Comparison of ENCODE assay signal across 8 cellular contexts in the genomic region with DNA sequence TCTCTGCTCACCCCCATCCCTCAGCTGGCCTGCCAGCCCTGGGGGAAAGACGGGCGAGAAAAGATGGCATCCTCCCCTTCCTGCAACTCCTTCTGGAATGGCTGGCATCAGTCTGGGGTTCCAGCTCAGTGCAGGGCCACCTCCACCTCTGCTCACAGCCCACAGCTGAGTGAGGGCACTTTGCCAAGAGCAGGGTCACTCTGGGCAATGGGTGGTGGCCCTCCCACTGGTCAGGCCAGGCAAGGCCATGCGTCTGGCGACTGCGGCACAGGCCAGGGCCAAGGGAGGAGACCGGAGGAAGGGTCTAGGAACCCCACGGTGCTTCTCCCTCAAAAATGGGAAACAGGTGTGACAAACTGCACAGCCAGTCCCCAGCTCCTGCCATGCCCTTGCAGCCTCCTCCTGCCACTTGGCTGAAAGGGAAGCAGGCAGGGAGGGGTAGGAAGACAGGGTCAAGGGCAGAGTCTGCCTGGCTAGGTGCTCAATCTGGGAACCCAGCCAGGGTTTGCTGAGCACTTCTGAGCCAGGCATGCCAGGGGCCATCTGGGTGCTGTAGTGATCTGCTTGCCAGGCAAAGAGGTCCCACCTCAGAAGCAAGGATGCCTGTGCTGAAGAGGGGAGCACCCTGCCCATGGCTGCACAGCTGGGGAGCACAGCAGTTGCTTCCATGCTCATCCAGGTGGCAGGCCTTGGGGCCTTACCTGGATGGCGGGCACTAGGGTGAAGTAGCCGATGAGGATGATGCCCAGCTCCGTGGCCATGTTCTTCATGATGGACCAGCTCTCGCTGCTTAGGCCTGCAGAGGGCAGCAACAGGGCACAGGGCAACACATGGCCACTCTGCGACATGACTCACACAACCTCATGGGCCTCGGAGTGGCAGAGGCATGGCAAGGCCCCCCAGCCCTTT. TPM values are rescaled to one million over a fixed set of nuclear protein-coding genes. Genes with fewer than 3 reads are reported as not detected.
DNase-seq lines count a peak whose midpoint lies in the region; ATAC-seq and TF ChIP-seq lines count a peak whose summit lies in the region.

No MANE protein-coding gene starts in this region.

- no peak overlapping the region for H3K9ac ChIP-seq in rectal smooth muscle tissue (ENCODE audit: low read length)

- H3K4me1 Mint-ChIP-seq in activated CD4-positive, alpha-beta memory T cell treated with anti-CD3 and anti-CD28 coated beads, Interleukin-2, amount 10 ng/mL, durations not matched to agents 7 days and 5 days = peaks cover 14% of the 10 kb centered on the region
- peaks cover 6% of the 10 kb centered on the region for H3K4me1 Mint-ChIP-seq in glutamatergic neuron (ENCODE audit: low read depth, unreplicated experiment)

- POLR2A ChIA-PET in activated CD4-positive, alpha-beta memory T cell treated with anti-CD3 and anti-CD28 coated beads, Interleukin-2, amount 10 ng/mL, durations not matched to agents 7 days and 5 days (lab: Charles Lee) = interaction anchor here (0.6 to 1.9 kb wide), 7 partner anchors 9 to 474 kb away, joined by 3 to 18 read pairs (median 3); a partner anchor contains a TSS

- no peaks in the 10 kb centered on the region for H3K9me3 Mint-ChIP-seq in activated CD4-positive, alpha-beta memory T cell treated with anti-CD3 and anti-CD28 coated beads, Interleukin-2, amount 10 ng/mL, durations not matched to agents 7 days and 5 days
- H3K9me3 Mint-ChIP-seq in glutamatergic neuron (ENCODE audit: unreplicated experiment) = peaks cover 6% of the 10 kb centered on the region

- TF ChIP-seq CTCF in BE2C (IDR thresholded peaks at IDR 0.05; ENCODE audit: low read depth, low read length) (peak; percentile 16), HFF-Myc (IDR thresholded peaks at IDR 0.05; ENCODE audit: low read depth, low read length, missing control alignments) (peak; percentile 48), fibroblast of pulmonary artery (IDR thresholded peaks at IDR 0.05; ENCODE audit: low read length, missing control alignments) (peak; percentile 31), glutamatergic neuron (IDR thresholded peaks at IDR 0.05; ENCODE audit: partially characterized antibody, unreplicated experiment) (no peak)

- peaks cover 9% of the 10 kb centered on the region for H3K36me3 ChIP-seq in BE2C
- peaks cover 12% of the 10 kb centered on the region for H3K36me3 ChIP-seq in rectal smooth muscle tissue (ENCODE audit: control insufficient read depth, insufficient read depth, low read length)

- H3K27ac ChIP-seq in rectal smooth muscle tissue (ENCODE audit: low read depth, low read length) = peak overlapping the region; percentile 44

- no peaks in the 10 kb centered on the region for H3K27me3 Mint-ChIP-seq in activated CD4-positive, alpha-beta memory T cell treated with anti-CD3 and anti-CD28 coated beads, Interleukin-2, amount 10 ng/mL, durations not matched to agents 7 days and 5 days
- H3K27me3 Mint-ChIP-seq in glutamatergic neuron (ENCODE audit: unreplicated experiment) = peaks cover 7% of the 10 kb centered on the region

- H3K27ac Mint-ChIP-seq in activated CD4-positive, alpha-beta memory T cell treated with anti-CD3 and anti-CD28 coated beads, Interleukin-2, amount 10 ng/mL, durations not matched to agents 7 days and 5 days = peak overlapping the region; percentile 97
- H3K27ac Mint-ChIP-seq in glutamatergic neuron (ENCODE audit: unreplicated experiment) = no peak overlapping the region

- H3K36me3 Mint-ChIP-seq in activated CD4-positive, alpha-beta memory T cell treated with anti-CD3 and anti-CD28 coated beads, Interleukin-2, amount 10 ng/mL, durations not matched to agents 7 days and 5 days (ENCODE audit: low read depth) = peaks cover 14% of the 10 kb centered on the region
- no peaks in the 10 kb centered on the region for H3K36me3 Mint-ChIP-seq in glutamatergic neuron (ENCODE audit: unreplicated experiment)

- ATAC-seq in HG03135 (IDR thresholded peaks at IDR 0.05; ENCODE audit: unreplicated experiment) = no peak
- no peak for ATAC-seq in HG02840 (IDR thresholded peaks at IDR 0.05; ENCODE audit: low FRiP score, unreplicated experiment)

- CTCF ChIA-PET in activated CD4-positive, alpha-beta memory T cell treated with anti-CD3 and anti-CD28 coated beads, Interleukin-2, amount 10 ng/mL, durations not matched to agents 7 days and 5 days (lab: Charles Lee) = interaction anchor here (0.9 to 3.1 kb wide), 25 partner anchors 9 to 933 kb away, joined by 3 to 61 read pairs (median 7); a partner anchor contains a TSS

- H3K4me3 Mint-ChIP-seq in activated CD4-positive, alpha-beta memory T cell treated with anti-CD3 and anti-CD28 coated beads, Interleukin-2, amount 10 ng/mL, durations not matched to agents 7 days and 5 days = no peak overlapping the region
- no peak overlapping the region for H3K4me3 Mint-ChIP-seq in glutamatergic neuron (ENCODE audit: unreplicated experiment)

- DNase-seq in BE2C (peak; percentile 42), HFF-Myc (ENCODE audit: extremely low read depth, low read depth) (no peak), fibroblast of pulmonary artery (ENCODE audit: low read depth) (peak; percentile 23), glutamatergic neuron (no peak)
- DNase-seq in activated CD4-positive, alpha-beta memory T cell treated with anti-CD3 and anti-CD28 coated beads, Interleukin-2, amount 10 ng/mL, durations not matched to agents 7 days and 5 days = no peak

- no peaks in the 10 kb centered on the region for H3K9me3 ChIP-seq in BE2C

- no peak overlapping the region for H3K4me3 ChIP-seq in BE2C (ENCODE audit: low read depth, low read length)
- no peak overlapping the region for H3K4me3 ChIP-seq in HFF-Myc (replicated peaks; ENCODE audit: low read depth, low read length)
- no peak overlapping the region for H3K4me3 ChIP-seq in fibroblast of pulmonary artery (replicated peaks; ENCODE audit: low read depth, low read length)
- no peak overlapping the region for H3K4me3 ChIP-seq in rectal smooth muscle tissue (ENCODE audit: low read length)

- H3K4me1 ChIP-seq in BE2C (no peaks in the 10 kb centered on the region), rectal smooth muscle tissue (ENCODE audit: control insufficient read depth, insufficient read depth, low read length) (peaks cover 3% of the 10 kb centered on the region)

- H3K27me3 ChIP-seq in BE2C (no peaks in the 10 kb centered on the region), rectal smooth muscle tissue (ENCODE audit: control insufficient read depth, insufficient read depth, low read length) (no peaks in the 10 kb centered on the region)

RNA-seq across cellular contexts. Expression of a gene that starts 41.2 kb away (rescaled TPM):
- 33.7 TPM for polyA plus RNA-seq in BE2C (2012; ENCODE audit: insufficient read depth, insufficient read length, low read depth)
- total RNA-seq in activated CD4-positive, alpha-beta memory T cell treated with anti-CD3 and anti-CD28 coated beads, Interleukin-2, amount 10 ng/mL, durations not matched to agents 7 days and 5 days = 10 to 100 TPM; 26.8 to 28.7 TPM
- 71.0 TPM for total RNA-seq in glutamatergic neuron (ENCODE audit: unreplicated experiment)

RNA-seq across cellular contexts. Expression of a gene that starts 53.7 kb away (rescaled TPM):
- 78.8 TPM for polyA plus RNA-seq in BE2C (2012; ENCODE audit: insufficient read depth, insufficient read length, low read depth)
- total RNA-seq in activated CD4-positive, alpha-beta memory T cell treated with anti-CD3 and anti-CD28 coated beads, Interleukin-2, amount 10 ng/mL, durations not matched to agents 7 days and 5 days = 10 to 100 TPM; 53.6 to 56.5 TPM
- total RNA-seq in glutamatergic neuron (ENCODE audit: unreplicated experiment) = 82.7 TPM

Comparison
In these comparisons a context has a peak if more than half of its experiments do, and no peak if none do; other contexts are left out.
1. DNase-seq: peak in BE2C (single experiment) and fibroblast of pulmonary artery (single experiment); none in HFF-Myc (single experiment), activated CD4-positive, alpha-beta memory T cell treated with anti-CD3 and anti-CD28 coated beads, Interleukin-2, amount 10 ng/mL, durations not matched to agents 7 days and 5 days (single experiment) and glutamatergic neuron (single experiment).